In the genomic region with DNA sequence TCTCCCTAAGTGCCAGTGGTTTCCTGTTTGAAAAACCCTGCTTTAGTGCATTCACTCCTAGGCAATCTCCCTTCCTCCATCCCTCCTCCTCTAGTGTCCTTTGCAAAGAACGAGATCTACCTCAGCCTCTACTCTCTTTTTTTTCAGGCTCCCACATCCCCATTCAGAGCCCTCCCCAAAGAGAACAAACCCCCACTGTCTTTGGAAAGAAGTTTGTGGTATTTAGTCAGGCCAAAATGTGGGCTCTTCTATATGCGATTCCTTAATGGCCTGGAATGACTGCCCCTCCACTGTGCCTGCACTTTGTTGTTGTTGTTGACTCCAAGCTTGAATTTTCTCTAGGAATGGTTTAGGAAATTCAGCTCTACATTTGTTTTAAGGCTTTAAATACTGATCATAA, we compare ENCODE assay signal across 1 cellular context.
TF ChIP-seq lines count a peak whose summit lies in the region.

No MANE protein-coding gene starts in this region.

TF ChIP-seq in GM23338, 12 proteins besides CTCF, POLR2A, EP300 and RAD21 (continued from another document):
- TF ChIP-seq NANOG (IDR thresholded peaks at IDR 0.05; ENCODE audit: borderline replicate concordance) (no peak), EZH2phosphoT487 (IDR thresholded peaks at IDR 0.05; ENCODE audit: unreplicated experiment) (no peak), ZNF114 (CRISPR knock-in tag; IDR thresholded peaks at IDR 0.05) (no peak), STAT1 (IDR thresholded peaks at IDR 0.05; ENCODE audit: unreplicated experiment) (no peak)
- TF ChIP-seq, protein P1, sequence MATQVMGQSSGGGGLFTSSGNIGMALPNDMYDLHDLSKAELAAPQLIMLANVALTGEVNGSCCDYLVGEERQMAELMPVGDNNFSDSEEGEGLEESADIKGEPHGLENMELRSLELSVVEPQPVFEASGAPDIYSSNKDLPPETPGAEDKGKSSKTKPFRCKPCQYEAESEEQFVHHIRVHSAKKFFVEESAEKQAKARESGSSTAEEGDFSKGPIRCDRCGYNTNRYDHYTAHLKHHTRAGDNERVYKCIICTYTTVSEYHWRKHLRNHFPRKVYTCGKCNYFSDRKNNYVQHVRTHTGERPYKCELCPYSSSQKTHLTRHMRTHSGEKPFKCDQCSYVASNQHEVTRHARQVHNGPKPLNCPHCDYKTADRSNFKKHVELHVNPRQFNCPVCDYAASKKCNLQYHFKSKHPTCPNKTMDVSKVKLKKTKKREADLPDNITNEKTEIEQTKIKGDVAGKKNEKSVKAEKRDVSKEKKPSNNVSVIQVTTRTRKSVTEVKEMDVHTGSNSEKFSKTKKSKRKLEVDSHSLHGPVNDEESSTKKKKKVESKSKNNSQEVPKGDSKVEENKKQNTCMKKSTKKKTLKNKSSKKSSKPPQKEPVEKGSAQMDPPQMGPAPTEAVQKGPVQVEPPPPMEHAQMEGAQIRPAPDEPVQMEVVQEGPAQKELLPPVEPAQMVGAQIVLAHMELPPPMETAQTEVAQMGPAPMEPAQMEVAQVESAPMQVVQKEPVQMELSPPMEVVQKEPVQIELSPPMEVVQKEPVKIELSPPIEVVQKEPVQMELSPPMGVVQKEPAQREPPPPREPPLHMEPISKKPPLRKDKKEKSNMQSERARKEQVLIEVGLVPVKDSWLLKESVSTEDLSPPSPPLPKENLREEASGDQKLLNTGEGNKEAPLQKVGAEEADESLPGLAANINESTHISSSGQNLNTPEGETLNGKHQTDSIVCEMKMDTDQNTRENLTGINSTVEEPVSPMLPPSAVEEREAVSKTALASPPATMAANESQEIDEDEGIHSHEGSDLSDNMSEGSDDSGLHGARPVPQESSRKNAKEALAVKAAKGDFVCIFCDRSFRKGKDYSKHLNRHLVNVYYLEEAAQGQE (IDR thresholded peaks at IDR 0.05; ENCODE audit: unreplicated experiment) = no peak
